Comparison of ENCODE assay signal across 14 cellular contexts in genomic region chr17:58402679-58403078, GRCh38. TPM values are rescaled to one million over a fixed set of nuclear protein-coding genes. Genes with fewer than 3 reads are reported as not detected.
DNase-seq lines count a peak whose midpoint lies in the region; ATAC-seq and TF ChIP-seq lines count a peak whose summit lies in the region.
"Had no signal": no experiment of that assay in that cellular context is flagged by ENCODE, and none has a peak within 500 bp of the region (broad histone marks: within the 10 kb centered on the region; RNA-seq: fewer than 3 reads in every experiment).

No MANE protein-coding gene starts in this region.

- H3K36me3 ChIP-seq in neural progenitor cell (no peaks in the 10 kb centered on the region), spleen (no peaks in the 10 kb centered on the region), mucosa of descending colon (ENCODE audit: low read depth) (no peaks in the 10 kb centered on the region)

- no peak for TF ChIP-seq POLR2A in spleen (IDR thresholded peaks at IDR 0.05)

- H3K9me3 ChIP-seq in neural progenitor cell (ENCODE audit: low read depth), result no peaks in the 10 kb centered on the region
- H3K9me3 ChIP-seq in spleen, result no peaks in the 10 kb centered on the region
- no peaks in the 10 kb centered on the region for H3K9me3 ChIP-seq in mucosa of descending colon

- DNase-seq in EH (ENCODE audit: low read depth), result peak; percentile 46
- peak; percentile 89 for DNase-seq in M059J (ENCODE audit: low read depth)
- DNase-seq in choroid plexus epithelial cell (ENCODE audit: low read depth), result peak; percentile 34
- DNase-seq in neural progenitor cell (ENCODE audit: low spot score), result peak; percentile 22
- no peak for DNase-seq in spleen
- DNase-seq in activated T-helper 1 cell treated with anti-CD3 and anti-CD28 coated beads, Interleukin-12 subunit alpha, Interleukin-12 subunit beta, Interleukin-2, Interleukin-4 antibody, amounts not matched to agents 30 ng/mL and 10 ng/mL and 1 ng/mL, durations not matched to agents 14 hours and 24 hours and 36 hours (ENCODE audit: low spot score), result no peak
- DNase-seq in mucosa of descending colon, result no peak
- DNase-seq: CD4-positive, CD25-positive, alpha-beta regulatory T cell; effector memory CD4-positive, alpha-beta T cell; KG1; T-helper 17 cell had no signal

- H3K27me3 Mint-ChIP-seq in neural progenitor cell (ENCODE audit: insufficient read depth, low read depth), result no peaks in the 10 kb centered on the region
- peaks cover 4% of the 10 kb centered on the region for H3K27me3 Mint-ChIP-seq in activated T-helper 1 cell treated with anti-CD3 and anti-CD28 coated beads, Interleukin-12 subunit alpha, Interleukin-12 subunit beta, Interleukin-2, Interleukin-4 antibody, amounts not matched to agents 30 ng/mL and 10 ng/mL and 1 ng/mL, durations not matched to agents 14 hours and 24 hours and 36 hours (ENCODE audit: insufficient read depth)
- H3K27me3 Mint-ChIP-seq: activated CD8-positive, alpha-beta T cell treated with anti-CD3 and anti-CD28 coated beads for 36 hours; activated naive CD8-positive, alpha-beta T cell; T-helper 17 cell had no signal

- H3K27ac Mint-ChIP-seq in neural progenitor cell, result peak overlapping the region; percentile 95
- no peak overlapping the region for H3K27ac Mint-ChIP-seq in activated T-helper 1 cell treated with anti-CD3 and anti-CD28 coated beads, Interleukin-12 subunit alpha, Interleukin-12 subunit beta, Interleukin-2, Interleukin-4 antibody, amounts not matched to agents 30 ng/mL and 10 ng/mL and 1 ng/mL, durations not matched to agents 14 hours and 24 hours and 36 hours
- H3K27ac Mint-ChIP-seq: activated CD8-positive, alpha-beta T cell treated with anti-CD3 and anti-CD28 coated beads for 36 hours; activated naive CD8-positive, alpha-beta T cell; CD4-positive, CD25-positive, alpha-beta regulatory T cell; T-helper 17 cell had no signal

- H2AFZ ChIP-seq in neural progenitor cell (replicated peaks), result no peak overlapping the region

- H3K36me3 Mint-ChIP-seq in neural progenitor cell, result peaks cover 4% of the 10 kb centered on the region
- H3K36me3 Mint-ChIP-seq in activated T-helper 1 cell treated with anti-CD3 and anti-CD28 coated beads, Interleukin-12 subunit alpha, Interleukin-12 subunit beta, Interleukin-2, Interleukin-4 antibody, amounts not matched to agents 30 ng/mL and 10 ng/mL and 1 ng/mL, durations not matched to agents 14 hours and 24 hours and 36 hours (ENCODE audit: low read depth), result no peaks in the 10 kb centered on the region
- H3K36me3 Mint-ChIP-seq: activated naive CD8-positive, alpha-beta T cell had no signal

- H3K79me2 ChIP-seq in neural progenitor cell (ENCODE audit: low read depth), result no peaks in the 10 kb centered on the region

- intact Hi-C loops in spleen (cut with DNase I; ENCODE audit: low total_unique reads) (no loop called here), mucosa of descending colon (cut with DNase I, micrococcal nuclease) (no loop called here)
- intact Hi-C loops in activated T-helper 1 cell treated with anti-CD3 and anti-CD28 coated beads, Interleukin-12 subunit alpha, Interleukin-12 subunit beta, Interleukin-2, Interleukin-4 antibody, amounts not matched to agents 30 ng/mL and 10 ng/mL and 1 ng/mL, durations not matched to agents 14 hours and 24 hours and 36 hours (cut with micrococcal nuclease), result loop anchor here (1.0 to 5.0 kb wide), 2 partner anchors 11 to 35 kb away; no protein-coding TSS in a partner anchor

- peaks cover 20% of the 10 kb centered on the region for H3F3A ChIP-seq in neural progenitor cell (ENCODE audit: low read depth)

- peaks cover 62% of the 10 kb centered on the region for H3K4me1 Mint-ChIP-seq in neural progenitor cell
- H3K4me1 Mint-ChIP-seq in activated T-helper 1 cell treated with anti-CD3 and anti-CD28 coated beads, Interleukin-12 subunit alpha, Interleukin-12 subunit beta, Interleukin-2, Interleukin-4 antibody, amounts not matched to agents 30 ng/mL and 10 ng/mL and 1 ng/mL, durations not matched to agents 14 hours and 24 hours and 36 hours (ENCODE audit: low read depth), result peaks cover 14% of the 10 kb centered on the region

- H3K4me2 ChIP-seq in neural progenitor cell, result peak overlapping the region; percentile 46

- H3K9me3 Mint-ChIP-seq in neural progenitor cell, result no peaks in the 10 kb centered on the region
- H3K9me3 Mint-ChIP-seq in activated T-helper 1 cell treated with anti-CD3 and anti-CD28 coated beads, Interleukin-12 subunit alpha, Interleukin-12 subunit beta, Interleukin-2, Interleukin-4 antibody, amounts not matched to agents 30 ng/mL and 10 ng/mL and 1 ng/mL, durations not matched to agents 14 hours and 24 hours and 36 hours, result no peaks in the 10 kb centered on the region
- H3K9me3 Mint-ChIP-seq: activated CD8-positive, alpha-beta T cell treated with anti-CD3 and anti-CD28 coated beads for 36 hours; CD4-positive, CD25-positive, alpha-beta regulatory T cell had no signal

- peak overlapping the region; percentile 74 for H3K27ac ChIP-seq in neural progenitor cell
- no peak overlapping the region for H3K27ac ChIP-seq in spleen

- no peak overlapping the region for H3K4me3 ChIP-seq in choroid plexus epithelial cell (ENCODE audit: low read depth, low read length)
- H3K4me3 ChIP-seq in neural progenitor cell, result no peak overlapping the region
- H3K4me3 ChIP-seq in spleen, result no peak overlapping the region
- no peak overlapping the region for H3K4me3 ChIP-seq in mucosa of descending colon

- TF ChIP-seq CTCF in choroid plexus epithelial cell (conservative IDR thresholded peaks at IDR 0.05; ENCODE audit: low read depth, low read length) (no peak), neural progenitor cell (IDR thresholded peaks at IDR 0.05) (no peak), spleen (IDR thresholded peaks at IDR 0.05 in 8 of 11, conservative IDR thresholded peaks at IDR 0.05 in 3 of 11) (no peak), mucosa of descending colon (IDR thresholded peaks at IDR 0.05) (no peak)

- H3K9ac ChIP-seq in neural progenitor cell, result no peak overlapping the region

- peaks cover 5% of the 10 kb centered on the region for H3K27me3 ChIP-seq in neural progenitor cell
- no peaks in the 10 kb centered on the region for H3K27me3 ChIP-seq in spleen (replicated peaks in 1 of 7)

- ATAC-seq in mucosa of descending colon (no peak), GM21786 (IDR thresholded peaks at IDR 0.05; ENCODE audit: unreplicated experiment) (no peak)
- ATAC-seq: T-helper 17 cell had no signal

- H4K20me1 ChIP-seq in neural progenitor cell (ENCODE audit: low read depth), result no peaks in the 10 kb centered on the region

- no peak overlapping the region for H3K4me3 Mint-ChIP-seq in neural progenitor cell
- no peak overlapping the region for H3K4me3 Mint-ChIP-seq in activated T-helper 1 cell treated with anti-CD3 and anti-CD28 coated beads, Interleukin-12 subunit alpha, Interleukin-12 subunit beta, Interleukin-2, Interleukin-4 antibody, amounts not matched to agents 30 ng/mL and 10 ng/mL and 1 ng/mL, durations not matched to agents 14 hours and 24 hours and 36 hours
- H3K4me3 Mint-ChIP-seq: activated CD8-positive, alpha-beta T cell treated with anti-CD3 and anti-CD28 coated beads for 36 hours; activated naive CD8-positive, alpha-beta T cell; CD4-positive, CD25-positive, alpha-beta regulatory T cell; T-helper 17 cell had no signal

- 55 to 87% (median 80%) methylated on average over 1 of the region's 1 CpG for WGBS in spleen, 5 donors

- H3K4me1 ChIP-seq in neural progenitor cell (peaks cover 26% of the 10 kb centered on the region), spleen (no peaks in the 10 kb centered on the region), mucosa of descending colon (ENCODE audit: low read depth) (peaks cover 8% of the 10 kb centered on the region)

RNA-seq across cellular contexts. Expression of gene RNF43, which starts 14.7 kb away (rescaled TPM):
- 0.17 TPM in 1 of 2 replicates, not detected in the other for total RNA-seq in M059J (2014; rRNA removed; shearing (Covaris generic))
- total RNA-seq in neural progenitor cell (ENCODE audit: low replicate concordance) (0.50 TPM in 1 of 2 replicates, not detected in the other), spleen (1 to 10 TPM in 4 of 7 donors, under 1 TPM in 3; 0.40 to 1.8 (median 1.0) TPM), mucosa of descending colon (10 to 100 TPM; 24.2 to 68.5 (median 37.7) TPM)
- under 1 TPM; 0.38 to 0.63 (median 0.42) TPM for polyA plus RNA-seq in spleen
- 0.47 and 0.86 TPM in 2 replicates for total RNA-seq in activated T-helper 1 cell treated with anti-CD3 and anti-CD28 coated beads, Interleukin-12 subunit alpha, Interleukin-12 subunit beta, Interleukin-2, Interleukin-4 antibody, amounts not matched to agents 30 ng/mL and 10 ng/mL and 1 ng/mL, durations not matched to agents 14 hours and 24 hours and 36 hours

RNA-seq across cellular contexts. Expression of gene SUPT4H1, which starts 50.7 kb away (rescaled TPM):
- total RNA-seq in M059J (2014; rRNA removed; shearing (Covaris generic)), result 64.3 and 71.6 TPM in 2 replicates
- total RNA-seq in neural progenitor cell (ENCODE audit: low replicate concordance) (60.2 and 103 TPM in 2 replicates), spleen (10 to 100 TPM; 37.8 to 80.5 (median 64.0) TPM), mucosa of descending colon (10 to 100 TPM; 57.9 to 79.5 (median 68.9) TPM)
- polyA plus RNA-seq in spleen, result 100 to 1,000 TPM in 2 of 3 donors, 10 to 100 TPM in 1; 77.0 to 106 (median 104) TPM
- total RNA-seq in activated T-helper 1 cell treated with anti-CD3 and anti-CD28 coated beads, Interleukin-12 subunit alpha, Interleukin-12 subunit beta, Interleukin-2, Interleukin-4 antibody, amounts not matched to agents 30 ng/mL and 10 ng/mL and 1 ng/mL, durations not matched to agents 14 hours and 24 hours and 36 hours, result 138 and 142 TPM in 2 replicates

Comparison
In these comparisons a context has a peak if more than half of its experiments do, and no peak if none do; other contexts are left out.
1. DNase-seq: peak in EH (single experiment), M059J (single experiment), choroid plexus epithelial cell (single experiment) and neural progenitor cell (single experiment); none in spleen (single experiment), activated T-helper 1 cell treated with anti-CD3 and anti-CD28 coated beads, Interleukin-12 subunit alpha, Interleukin-12 subunit beta, Interleukin-2, Interleukin-4 antibody, amounts not matched to agents 30 ng/mL and 10 ng/mL and 1 ng/mL, durations not matched to agents 14 hours and 24 hours and 36 hours (single experiment) and mucosa of descending colon (0 of 3).
2. RNA of gene RNF43, which starts 14.7 kb away (total RNA-seq): 24.2 to 68.5 TPM in mucosa of descending colon; 0.40 to 1.8 TPM in spleen, 0.47 to 0.86 TPM in activated T-helper 1 cell treated with anti-CD3 and anti-CD28 coated beads, Interleukin-12 subunit alpha, Interleukin-12 subunit beta, Interleukin-2, Interleukin-4 antibody, amounts not matched to agents 30 ng/mL and 10 ng/mL and 1 ng/mL, durations not matched to agents 14 hours and 24 hours and 36 hours, 0.17 TPM in M059J and 0.50 TPM in neural progenitor cell; every median in the first group is over 4 times any median in the second.